In genomic region chr17:56948491-56948890, GRCh38 we compare ENCODE assay signal across 28 cellular contexts.
"Had no signal": no experiment of that assay in that cellular context is flagged by ENCODE, and none has a peak within 500 bp of the region (broad histone marks: within the 10 kb centered on the region; RNA-seq: fewer than 3 reads in every experiment).

No MANE protein-coding gene starts in this region.

- FAIRE-seq: islet of Langerhans, small intestine, urothelium cell line had no signal

- H3K4me3 ChIP-seq: adrenal gland, ascending aorta, esophagus muscularis mucosa, heart right ventricle, ovary, transverse colon had no signal

- H3K27ac ChIP-seq: adrenal gland, ascending aorta, brain microvascular endothelial cell, esophagus muscularis mucosa, heart right ventricle, ovary, transverse colon, WERI-Rb-1 had no signal

- H3K27me3 ChIP-seq: adrenal gland, ascending aorta, brain microvascular endothelial cell, esophagus muscularis mucosa, heart right ventricle, ovary, transverse colon had no signal

- H3K36me3 ChIP-seq: ovary had no signal

- H3K9me3 ChIP-seq: adrenal gland, ascending aorta, esophagus muscularis mucosa, heart right ventricle, ovary, transverse colon had no signal

- DNase-seq: activated CD4-positive, alpha-beta memory T cell treated with anti-CD3 and anti-CD28 coated beads for 36 hours; activated CD4-positive, alpha-beta T cell treated with anti-CD3 and anti-CD28 coated beads for 48 hours; activated CD8-positive, alpha-beta memory T cell treated with anti-CD3 and anti-CD28 coated beads, Interleukin-2, amount 50 U/mL, for 4 hours; activated effector memory CD4-positive, alpha-beta T cell treated with anti-CD3 and anti-CD28 coated beads, Interleukin-2, amount 50 U/mL, for 16 hours; activated naive CD4-positive, alpha-beta T cell treated with anti-CD3 and anti-CD28 coated beads for 36 hours; activated naive CD8-positive, alpha-beta T cell treated with anti-CD3 and anti-CD28 coated beads for 36 hours; activated T-cell treated with anti-CD3 and anti-CD28 coated beads, Interleukin-2, amount 50 U/mL, for 1 hour; adrenal gland; brain microvascular endothelial cell; central memory CD4-positive, alpha-beta T cell; endodermal cell; foreskin melanocyte; heart right ventricle; left ventricle myocardium superior; nephron progenitor cell; ovary; retina; small intestine; stimulated activated CD4-positive, alpha-beta T cell treated with anti-CD3 and anti-CD28 coated beads, Interleukin-15, amount 100 ng/mL, for 24 hours; stimulated activated CD4-positive, alpha-beta T cell treated with anti-CD3 and anti-CD28 coated beads, Interleukin-2, amount 100 ng/mL, for 24 hours; stimulated activated naive B cell treated with anti-CD40 and anti-IgM and Interleukin-4, amounts not matched to agents 10 μg/mL and 1 μg/mL and 100 μg/mL, for 72 hours; T1000; transverse colon; WERI-Rb-1 had no signal

- H3K4me1 ChIP-seq: adrenal gland, ascending aorta, esophagus muscularis mucosa, transverse colon had no signal
